ENCODE assay signal across 15 cellular contexts in the genomic region with DNA sequence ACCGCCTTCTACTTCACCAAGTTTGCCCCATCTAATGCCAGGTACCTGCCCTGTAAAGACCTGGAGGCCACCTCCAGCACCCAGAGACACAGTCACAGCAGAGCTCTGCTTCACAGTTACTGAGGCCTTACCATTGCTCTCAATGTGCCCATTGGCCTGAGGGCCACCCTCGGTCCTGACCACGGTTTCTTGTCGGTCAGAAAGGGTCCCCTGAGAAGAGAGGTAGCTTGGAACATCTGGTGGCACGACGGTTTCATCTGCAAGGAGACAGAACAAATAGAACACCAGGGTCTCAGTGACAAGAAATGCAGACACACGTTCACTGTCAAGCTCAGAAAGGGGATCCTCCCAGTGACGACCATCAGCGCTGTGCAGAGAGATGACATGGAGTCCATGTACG.
"Had no signal": no experiment of that assay in that cellular context is flagged by ENCODE, and none has a peak within 500 bp of the region (broad histone marks: within the 10 kb centered on the region; RNA-seq: fewer than 3 reads in every experiment).

No MANE protein-coding gene starts in this region.

- H3K9me3 ChIP-seq: gastrocnemius medialis, ovary, testis, upper lobe of left lung had no signal

- H3K27me3 ChIP-seq: gastrocnemius medialis, ovary, testis, upper lobe of left lung had no signal

- H3K4me1 ChIP-seq: testis had no signal

- H3K27ac ChIP-seq: gastrocnemius medialis, ovary, testis, upper lobe of left lung had no signal

- H3K4me3 Mint-ChIP-seq: activated CD4-positive, alpha-beta T cell treated with anti-CD3 and anti-CD28 coated beads, Interleukin-2, amount 10 ng/mL, durations not matched to agents 24 days and 14 days; activated naive CD8-positive, alpha-beta T cell treated with anti-CD3 and anti-CD28 coated beads for 36 hours; activated T-helper 1 cell treated with anti-CD3 and anti-CD28 coated beads, Interleukin-12 subunit alpha, Interleukin-12 subunit beta, Interleukin-2, Interleukin-4 antibody, amounts not matched to agents 30 ng/mL and 10 ng/mL and 1 ng/mL, durations not matched to agents 14 hours and 24 hours and 36 hours; immature natural killer cell; memory B cell; stimulated activated naive CD8-positive, alpha-beta T cell treated with anti-CD3 and anti-CD28 coated beads, Interleukin-15, amount 100 ng/mL, for 72 hours had no signal

- H3K9me3 Mint-ChIP-seq: activated T-helper 1 cell treated with anti-CD3 and anti-CD28 coated beads, Interleukin-12 subunit alpha, Interleukin-12 subunit beta, Interleukin-2, Interleukin-4 antibody, amounts not matched to agents 30 ng/mL and 10 ng/mL and 1 ng/mL, durations not matched to agents 14 hours and 24 hours and 36 hours; immature natural killer cell; memory B cell had no signal

- H3K27ac Mint-ChIP-seq: activated CD4-positive, alpha-beta T cell treated with anti-CD3 and anti-CD28 coated beads, Interleukin-2, amount 10 ng/mL, durations not matched to agents 24 days and 14 days; activated naive CD8-positive, alpha-beta T cell treated with anti-CD3 and anti-CD28 coated beads for 36 hours; activated T-helper 1 cell treated with anti-CD3 and anti-CD28 coated beads, Interleukin-12 subunit alpha, Interleukin-12 subunit beta, Interleukin-2, Interleukin-4 antibody, amounts not matched to agents 30 ng/mL and 10 ng/mL and 1 ng/mL, durations not matched to agents 14 hours and 24 hours and 36 hours; memory B cell had no signal

- H3K36me3 ChIP-seq: ovary had no signal

- H3K27me3 Mint-ChIP-seq: activated CD4-positive, alpha-beta T cell treated with anti-CD3 and anti-CD28 coated beads, Interleukin-2, amount 10 ng/mL, durations not matched to agents 24 days and 14 days; activated naive CD8-positive, alpha-beta T cell treated with anti-CD3 and anti-CD28 coated beads for 36 hours; memory B cell; stimulated activated naive CD8-positive, alpha-beta T cell treated with anti-CD3 and anti-CD28 coated beads, Interleukin-15, amount 100 ng/mL, for 72 hours had no signal

- H3K4me3 ChIP-seq: gastrocnemius medialis, ovary, testis, upper lobe of left lung had no signal

- DNase-seq: activated CD4-positive, alpha-beta T cell treated with anti-CD3 and anti-CD28 coated beads, Interleukin-2, amount 10 ng/mL, durations not matched to agents 24 days and 14 days; activated CD8-positive, alpha-beta memory T cell treated with anti-CD3 and anti-CD28 coated beads, Interleukin-2, amount 50 U/mL, for 4 hours; activated gamma-delta T cell treated with Interleukin-2 at 50 U/mL for 16 hours; activated naive CD8-positive, alpha-beta T cell treated with anti-CD3 and anti-CD28 coated beads for 36 hours; immature natural killer cell; ovary; stimulated activated CD4-positive, alpha-beta T cell treated with anti-CD3 and anti-CD28 coated beads, Interleukin-2, amount 100 ng/mL, for 24 hours; stimulated activated naive CD8-positive, alpha-beta T cell treated with anti-CD3 and anti-CD28 coated beads, Interleukin-15, amount 100 ng/mL, for 72 hours; T-helper 1 cell; T-helper 9 cell; testis; upper lobe of left lung had no signal
